ENCODE assay signal across 15 cellular contexts in genomic region chr5:38672059-38672791, GRCh38.
DNase-seq lines count a peak whose midpoint lies in the region; ATAC-seq and TF ChIP-seq lines count a peak whose summit lies in the region.
"Had no signal": no experiment of that assay in that cellular context is flagged by ENCODE, and none has a peak within 500 bp of the region (broad histone marks: within the 10 kb centered on the region; RNA-seq: fewer than 3 reads in every experiment).

No MANE protein-coding gene starts in this region.

- ATAC-seq in SK-N-SH treated with all-trans-retinoic acid at 6 μM for 48 hours (peak; percentile 93), GM19467 (IDR thresholded peaks at IDR 0.05; ENCODE audit: unreplicated experiment) (no peak)

- no peaks in the 10 kb centered on the region for H3K27me3 ChIP-seq in A673 (replicated peaks; ENCODE audit: insufficient read depth, low read depth, low read length, poor library complexity)
- H3K27me3 ChIP-seq: BLaER1 treated with 17β-estradiol and CSF1 and Interleukin-3, amounts not matched to agents 10 nM and 100 nM; testis had no signal

- CTCF ChIA-PET in A673 (lab: Charles Lee): no interaction called here

- BruUV-seq in A673 (replicated peaks; lab: Mats Ljungman, UMichigan): no TSS peak

- TF ChIP-seq CTCF in A673 (conservative IDR thresholded peaks at IDR 0.05; ENCODE audit: low read depth, low read length): no peak

- H3K4me3 ChIP-seq in A673 (ENCODE audit: low read depth, low read length, poor library complexity, severe bottlenecking): no peak overlapping the region
- H3K4me3 ChIP-seq: BLaER1 treated with 17β-estradiol and CSF1 and Interleukin-3, amounts not matched to agents 10 nM and 100 nM; testis had no signal

- no peaks in the 10 kb centered on the region for H3K36me3 ChIP-seq in A673 (ENCODE audit: insufficient read depth, low read length, poor library complexity, severe bottlenecking)
- H3K36me3 ChIP-seq: BLaER1 treated with 17β-estradiol and CSF1 and Interleukin-3, amounts not matched to agents 10 nM and 100 nM had no signal

- peak; percentile 39 for DNase-seq in A673 (ENCODE audit: low spot score)
- peak; percentile 11 for DNase-seq in HCEC 1CT
- DNase-seq in iPS-NIHi7 (ENCODE audit: extremely low spot score): peak; percentile 42
- DNase-seq in SW 1271 (lab: John Stamatoyannopoulos, UW): no peak
- DNase-seq in NCI-H526 (lab: John Stamatoyannopoulos, UW): no peak
- no peak for DNase-seq in posterior vena cava (ENCODE audit: low spot score)
- DNase-seq: activated CD4-positive, alpha-beta memory T cell treated with anti-CD3 and anti-CD28 coated beads for 36 hours; activated naive CD4-positive, alpha-beta T cell; hippocampal formation; midbrain; T-helper 1 cell; testis had no signal

- intact Hi-C loops in A673 (cut with micrococcal nuclease; ENCODE audit: unreplicated experiment): no loop called here
- intact Hi-C loops in posterior vena cava (cut with DNase I): no loop called here

- POLR2A ChIA-PET in A673 (lab: Charles Lee; ENCODE audit: low non-redundant PET): no interaction called here

- no peak overlapping the region for H3K27ac ChIP-seq in A673 (ENCODE audit: low read depth, low read length, poor library complexity, severe bottlenecking)
- H3K27ac ChIP-seq: BLaER1 treated with 17β-estradiol and CSF1 and Interleukin-3, amounts not matched to agents 10 nM and 100 nM; testis had no signal

- no peaks in the 10 kb centered on the region for H3K9me3 ChIP-seq in A673 (ENCODE audit: low read depth, low read length, poor library complexity, severe bottlenecking)
- H3K9me3 ChIP-seq: testis had no signal

- no peaks in the 10 kb centered on the region for H3K4me1 ChIP-seq in A673 (ENCODE audit: insufficient read depth, low read length, poor library complexity, severe bottlenecking)
- H3K4me1 ChIP-seq: BLaER1 treated with 17β-estradiol and CSF1 and Interleukin-3, amounts not matched to agents 10 nM and 100 nM had no signal

TF ChIP-seq in SK-N-SH treated with all-trans-retinoic acid at 6 μM for 48 hours, 23 proteins besides CTCF, POLR2A, EP300 and RAD21 (continues in another document):
- no peak for TF ChIP-seq PPARA (CRISPR knock-in tag; IDR thresholded peaks at IDR 0.05; ENCODE audit: borderline replicate concordance)
- no peak for TF ChIP-seq ZNF565 (CRISPR knock-in tag; conservative IDR thresholded peaks at IDR 0.05; ENCODE audit: low read depth)
- TF ChIP-seq TSHZ2 (CRISPR knock-in tag; IDR thresholded peaks at IDR 0.05): no peak; the same call in 1 of the 2 replicates
- TF ChIP-seq BACH2 (CRISPR knock-in tag; IDR thresholded peaks at IDR 0.05; ENCODE audit: borderline replicate concordance): no peak
- TF ChIP-seq ZFP3 (CRISPR knock-in tag; IDR thresholded peaks at IDR 0.05): peak; percentile 22; the same call in 1 of the 2 replicates
- 0 out of 2 replicates have a peak, but pooled peaks have one; percentile 9 for TF ChIP-seq ZC3H10 (CRISPR knock-in tag; IDR thresholded peaks at IDR 0.05)
- no peak for TF ChIP-seq OSR1 (CRISPR knock-in tag; IDR thresholded peaks at IDR 0.05)
- no peak for TF ChIP-seq CREB5 (CRISPR knock-in tag; IDR thresholded peaks at IDR 0.05; ENCODE audit: low read depth)
- TF ChIP-seq ZNF8 (CRISPR knock-in tag; IDR thresholded peaks at IDR 0.05): no peak
- TF ChIP-seq RARB (CRISPR knock-in tag; IDR thresholded peaks at IDR 0.05): no peak
- TF ChIP-seq ISL1 (CRISPR knock-in tag; IDR thresholded peaks at IDR 0.05): peak; percentile 84
- TF ChIP-seq TOX (CRISPR knock-in tag; IDR thresholded peaks at IDR 0.05; ENCODE audit: borderline replicate concordance): peak; percentile 71; the same call in 1 of the 2 replicates
- TF ChIP-seq ARNTL (CRISPR knock-in tag; IDR thresholded peaks at IDR 0.05; ENCODE audit: borderline replicate concordance, low read depth): no peak
- TF ChIP-seq CSRNP3 (CRISPR knock-in tag; IDR thresholded peaks at IDR 0.05): no peak
- no peak for TF ChIP-seq ESRRG (CRISPR knock-in tag; IDR thresholded peaks at IDR 0.05)
- 0 out of 2 replicates have a peak, but pooled peaks have one; percentile 51 for TF ChIP-seq CSDC2 (CRISPR knock-in tag; IDR thresholded peaks at IDR 0.05)
- no peak for TF ChIP-seq ZFP30 (CRISPR knock-in tag; IDR thresholded peaks at IDR 0.05)
- TF ChIP-seq GLIS3 (CRISPR knock-in tag; IDR thresholded peaks at IDR 0.05): no peak
- TF ChIP-seq POU6F1 (CRISPR knock-in tag; IDR thresholded peaks at IDR 0.05; ENCODE audit: borderline replicate concordance, low read depth): no peak
- peak; percentile 72; the same call in 1 of the 2 replicates for TF ChIP-seq SNAI2 (CRISPR knock-in tag; IDR thresholded peaks at IDR 0.05)
- TF ChIP-seq TCF4 (CRISPR knock-in tag; IDR thresholded peaks at IDR 0.05; ENCODE audit: borderline replicate concordance): no peak

Comparison
In these comparisons a context has a peak if more than half of its experiments do, and no peak if none do; other contexts are left out.
1. DNase-seq: peak in A673 (single experiment), HCEC 1CT (single experiment) and iPS-NIHi7 (single experiment); none in SW 1271 (0 of 2), NCI-H526 (0 of 2) and posterior vena cava (single experiment).